In the genomic region with DNA sequence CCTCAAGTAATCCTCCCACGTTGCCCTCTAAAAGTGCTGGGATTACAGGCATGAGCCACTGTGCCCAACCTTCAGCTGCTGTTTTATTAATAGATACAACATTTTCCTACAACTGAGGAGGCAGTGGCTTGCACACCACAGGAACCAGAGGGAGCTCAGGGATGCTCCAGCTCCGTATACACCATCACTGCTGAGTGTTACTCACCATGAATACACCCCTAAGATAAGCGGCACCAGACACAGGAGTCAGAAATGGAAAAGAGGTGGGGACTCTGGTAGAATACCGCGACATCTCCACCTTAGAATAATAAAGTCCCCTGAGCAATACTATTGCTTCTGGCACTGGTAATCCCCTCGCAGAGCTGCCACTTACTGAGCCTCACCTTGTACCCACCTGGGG, we compare ENCODE assay signal across 19 cellular contexts.
A peak's percentile ranks its signal among the peaks of the same experiment; 100 is the strongest.
DNase-seq lines count a peak whose midpoint lies in the region; ATAC-seq, FAIRE-seq and TF ChIP-seq lines count a peak whose summit lies in the region.
"Had no signal": no experiment of that assay in that cellular context is flagged by ENCODE, and none has a peak within 500 bp of the region (broad histone marks: within the 10 kb centered on the region; RNA-seq: fewer than 3 reads in every experiment).

No MANE protein-coding gene starts in this region.

- H4K20me1 ChIP-seq in astrocyte (ENCODE audit: insufficient read depth, low read length): no peaks in the 10 kb centered on the region

- no peaks in the 10 kb centered on the region for H3K27me3 Mint-ChIP-seq in astrocyte (ENCODE audit: low read depth, unreplicated experiment)
- H3K27me3 Mint-ChIP-seq in natural killer cell treated with Interleukin-12 subunit alpha and Interleukin-12 subunit beta and Interleukin-15 and Interleukin-18, amount 100 ng/mL, for 72 hours: peaks cover 5 to 14% of the 10 kb centered on the region in 2 donors

- H3K4me1 ChIP-seq in astrocyte (ENCODE audit: insufficient read depth, low read length) (no peaks in the 10 kb centered on the region), sigmoid colon (peaks cover 0 to 74% (median 62%) of the 10 kb centered on the region in 4 donors)
- H3K4me1 ChIP-seq: BE2C had no signal

- no peak overlapping the region for H3K4me2 ChIP-seq in astrocyte (ENCODE audit: low read length)

- peaks cover 5% of the 10 kb centered on the region for H3K36me3 Mint-ChIP-seq in astrocyte (ENCODE audit: low read depth, unreplicated experiment)
- no peaks in the 10 kb centered on the region for H3K36me3 Mint-ChIP-seq in natural killer cell treated with Interleukin-12 subunit alpha and Interleukin-12 subunit beta and Interleukin-15 and Interleukin-18, amount 100 ng/mL, for 72 hours

- DNase-seq in left ventricle myocardium superior (no peak), cardiac septum (ENCODE audit: low spot score) (no peak), astrocyte (ENCODE audit: low read depth) (peak; percentile 8), sigmoid colon (no peak), glomerular visceral epithelial cell (ENCODE audit: extremely low spot score) (no peak)
- DNase-seq in natural killer cell treated with Interleukin-12 subunit alpha and Interleukin-12 subunit beta and Interleukin-15 and Interleukin-18, amount 100 ng/mL, for 72 hours (ENCODE audit: low spot score): no peak
- no peak for DNase-seq in activated CD4-positive, alpha-beta T cell treated with anti-CD3 and anti-CD28 coated beads for 1 hour
- DNase-seq: BE2C, EL, HFFc6, MM.1S, NCI-H1048, NCI-H1417 treated with DMSO at 0.1 percent for 48 hours, NCI-H187, NCI-H2107, NCI-H510A, SJCRH30 had no signal

- H3K4me3 ChIP-seq in astrocyte (ENCODE audit: insufficient read depth, low read depth, low read length): no peak overlapping the region
- H3K4me3 ChIP-seq in sigmoid colon: no peak overlapping the region
- H3K4me3 ChIP-seq: K562, SJCRH30 had no signal

- TF ChIP-seq POLR2A in sigmoid colon (IDR thresholded peaks at IDR 0.05): no peak

- intact Hi-C loops in left ventricle myocardium superior (cut with micrococcal nuclease): no loop called here
- intact Hi-C loops in cardiac septum (cut with DNase I): no loop called here
- intact Hi-C loops in sigmoid colon (cut with DNase I): no loop called here

- H3K27me3 ChIP-seq in astrocyte (ENCODE audit: insufficient read depth, low read length) (no peaks in the 10 kb centered on the region), sigmoid colon (no peaks in the 10 kb centered on the region)
- H3K27me3 ChIP-seq: SJCRH30 had no signal

- FAIRE-seq in astrocyte (lab: Jason Lieb, UNC): no peak

- H3K9me3 ChIP-seq in astrocyte (ENCODE audit: insufficient read depth, low read depth, low read length) (no peaks in the 10 kb centered on the region), sigmoid colon (no peaks in the 10 kb centered on the region)
- H3K9me3 ChIP-seq: BE2C, SJCRH30 had no signal

- H3K27ac ChIP-seq in astrocyte (ENCODE audit: low read depth, low read length) (no peak overlapping the region), sigmoid colon (peak overlapping the region; percentile 14 to 67 (median 42))
- H3K27ac ChIP-seq: SJCRH30 had no signal

- TF ChIP-seq EP300 in sigmoid colon (IDR thresholded peaks at IDR 0.05): no peak

- 80 to 91% methylated on average over 6 of the region's 6 CpGs for WGBS in sigmoid colon, 2 donors

- H3K4me1 Mint-ChIP-seq in astrocyte (ENCODE audit: low read depth, unreplicated experiment): peaks cover 18% of the 10 kb centered on the region
- no peaks in the 10 kb centered on the region for H3K4me1 Mint-ChIP-seq in natural killer cell treated with Interleukin-12 subunit alpha and Interleukin-12 subunit beta and Interleukin-15 and Interleukin-18, amount 100 ng/mL, for 72 hours (ENCODE audit: low read depth in 2 of 2)

- no peak overlapping the region for H2AFZ ChIP-seq in astrocyte (ENCODE audit: low read depth, low read length)

- TF ChIP-seq CTCF in astrocyte (IDR thresholded peaks at IDR 0.05; ENCODE audit: insufficient read depth, low read depth, low read length) (no peak), sigmoid colon (IDR thresholded peaks at IDR 0.05) (no peak)

- H3K9ac ChIP-seq in astrocyte (ENCODE audit: low read length): no peak overlapping the region

- H3K4me3 Mint-ChIP-seq in astrocyte (ENCODE audit: unreplicated experiment): no peak overlapping the region
- no peak overlapping the region for H3K4me3 Mint-ChIP-seq in natural killer cell treated with Interleukin-12 subunit alpha and Interleukin-12 subunit beta and Interleukin-15 and Interleukin-18, amount 100 ng/mL, for 72 hours
- H3K4me3 Mint-ChIP-seq: HFFc6 had no signal

- H3K9me3 Mint-ChIP-seq in astrocyte (ENCODE audit: unreplicated experiment): no peaks in the 10 kb centered on the region
- no peaks in the 10 kb centered on the region for H3K9me3 Mint-ChIP-seq in natural killer cell treated with Interleukin-12 subunit alpha and Interleukin-12 subunit beta and Interleukin-15 and Interleukin-18, amount 100 ng/mL, for 72 hours
- H3K9me3 Mint-ChIP-seq: HFFc6 had no signal

- no peaks in the 10 kb centered on the region for H3K36me3 ChIP-seq in astrocyte (ENCODE audit: insufficient read depth, low read length)
- H3K36me3 ChIP-seq in sigmoid colon: peaks cover 16 to 65% (median 34%) of the 10 kb centered on the region in 4 donors
- H3K36me3 ChIP-seq: BE2C, SJCRH30 had no signal

- ATAC-seq in left ventricle myocardium superior (peak; percentile 9), GM18520 (IDR thresholded peaks at IDR 0.05; ENCODE audit: unreplicated experiment) (no peak)
- no peak for ATAC-seq in natural killer cell treated with Interleukin-12 subunit alpha and Interleukin-12 subunit beta and Interleukin-15 and Interleukin-18, amount 100 ng/mL, for 72 hours

- no peaks in the 10 kb centered on the region for H3K79me2 ChIP-seq in astrocyte (ENCODE audit: insufficient read depth, low read length)

- no peak overlapping the region for H3K27ac Mint-ChIP-seq in astrocyte (ENCODE audit: unreplicated experiment)
- H3K27ac Mint-ChIP-seq in natural killer cell treated with Interleukin-12 subunit alpha and Interleukin-12 subunit beta and Interleukin-15 and Interleukin-18, amount 100 ng/mL, for 72 hours: no peak overlapping the region
- H3K27ac Mint-ChIP-seq: HFFc6 had no signal
